ENCODE assay signal across 1 cellular context in genomic region chr12:6952860-6953416, GRCh38.
TF ChIP-seq lines count a peak whose summit lies in the region.

No MANE protein-coding gene starts in this region.

TF ChIP-seq in H1, 55 proteins besides CTCF, POLR2A, EP300 and RAD21:
- TF ChIP-seq ASH2L (IDR thresholded peaks at IDR 0.05; ENCODE audit: low read length) (no peak), USF2 (IDR thresholded peaks at IDR 0.05; ENCODE audit: low read length) (no peak), CHD2 (IDR thresholded peaks at IDR 0.05; ENCODE audit: low read length) (no peak), E2F6 (IDR thresholded peaks at IDR 0.05) (no peak), CREB1 (IDR thresholded peaks at IDR 0.05) (no peak), SIRT6 (IDR thresholded peaks at IDR 0.05; ENCODE audit: low read length) (no peak), RBBP5 (IDR thresholded peaks at IDR 0.05; ENCODE audit: borderline replicate concordance, low read depth, low read length) (no peak), BCL11A (IDR thresholded peaks at IDR 0.05; ENCODE audit: low read depth in 2 of 2, low read length in 2 of 2) (no peak), RXRA (IDR thresholded peaks at IDR 0.05; ENCODE audit: insufficient read depth, low read depth, low read length) (no peak), TBP (IDR thresholded peaks at IDR 0.05; ENCODE audit: low read depth, low read length) (no peak), HDAC2 (IDR thresholded peaks at IDR 0.05; ENCODE audit: borderline replicate concordance in 1 of 2, low read depth in 2 of 2, low read length in 2 of 2) (no peak)
TF ChIP-seq in H1: peak in this region for 0.
